In genomic region chr9:107906074-107906473, GRCh38 we compare ENCODE assay signal across 20 cellular contexts.
DNase-seq lines count a peak whose midpoint lies in the region; ATAC-seq and TF ChIP-seq lines count a peak whose summit lies in the region.
"Had no signal": no experiment of that assay in that cellular context is flagged by ENCODE, and none has a peak within 500 bp of the region (broad histone marks: within the 10 kb centered on the region; RNA-seq: fewer than 3 reads in every experiment).

No MANE protein-coding gene starts in this region.

- H3K9me3 Mint-ChIP-seq in MCF 10A (ENCODE audit: unreplicated experiment) = no peaks in the 10 kb centered on the region
- no peaks in the 10 kb centered on the region for H3K9me3 Mint-ChIP-seq in activated B cell treated with CpG ODN at 0.5 μM for 24 hours
- H3K9me3 Mint-ChIP-seq in nephron = peaks cover 6% of the 10 kb centered on the region

- H3K4me1 Mint-ChIP-seq in MCF 10A (ENCODE audit: insufficient read depth, unreplicated experiment) (no peaks in the 10 kb centered on the region), activated B cell treated with CpG ODN at 0.5 μM for 24 hours (peaks cover 25% of the 10 kb centered on the region), nephron (peaks cover 15% of the 10 kb centered on the region)

- H4K20me1 ChIP-seq in mammary epithelial cell (ENCODE audit: insufficient read depth, low read length) = no peaks in the 10 kb centered on the region

- H3K27ac ChIP-seq in mammary epithelial cell (ENCODE audit: insufficient read depth, low read depth, low read length) (no peak overlapping the region), temporal lobe (ENCODE audit: low read depth, low read length) (peak overlapping the region; percentile 1)
- H3K27ac ChIP-seq: Peyer's patch, SJSA1 had no signal

- H3K4me3 Mint-ChIP-seq in MCF 10A (ENCODE audit: unreplicated experiment) (no peak overlapping the region), activated B cell treated with CpG ODN at 0.5 μM for 24 hours (no peak overlapping the region), nephron (no peak overlapping the region)
- H3K4me3 Mint-ChIP-seq: CD8-positive, alpha-beta T cell had no signal

- peak; percentile 49 for ATAC-seq in activated B cell treated with CpG ODN at 0.5 μM for 24 hours (ENCODE audit: low read depth)
- no peak for ATAC-seq in HG03571 (IDR thresholded peaks at IDR 0.05; ENCODE audit: unreplicated experiment)
- no peak for ATAC-seq in GM18858 (IDR thresholded peaks at IDR 0.05; ENCODE audit: unreplicated experiment)
- ATAC-seq: CD8-positive, alpha-beta T cell; HCT116 had no signal

- in situ Hi-C loops in mammary epithelial cell (cut with MboI; ENCODE audit: low sequenced_read_pairs in 2 of 2) = no loop called here

- POLR2A ChIA-PET in MCF 10A (lab: Yijun Ruan, JAX) = no interaction called here
- POLR2A ChIA-PET in activated B cell treated with CpG ODN at 0.5 μM for 24 hours (lab: Charles Lee) = no interaction called here

- H3K9ac ChIP-seq in mammary epithelial cell (ENCODE audit: insufficient read depth, low read length) = no peak overlapping the region

- BruUV-seq in MCF 10A (replicated peaks; lab: Mats Ljungman, UMichigan) = no TSS peak
- BruUV-seq in mammary epithelial cell (replicated peaks; lab: Mats Ljungman, UMichigan) = no TSS peak

- H2AFZ ChIP-seq in mammary epithelial cell (ENCODE audit: low read depth, low read length) = no peak overlapping the region

- no peaks in the 10 kb centered on the region for H3K4me1 ChIP-seq in mammary epithelial cell (ENCODE audit: insufficient read depth, low read length)
- H3K4me1 ChIP-seq: Peyer's patch, SJSA1 had no signal

- H3K27me3 Mint-ChIP-seq in MCF 10A (ENCODE audit: insufficient read depth, unreplicated experiment) (no peaks in the 10 kb centered on the region), activated B cell treated with CpG ODN at 0.5 μM for 24 hours (peaks cover 1% of the 10 kb centered on the region), nephron (ENCODE audit: low read depth) (peaks cover 6% of the 10 kb centered on the region)

- CTCF ChIA-PET in MCF 10A (lab: Yijun Ruan, JAX) (interaction anchor here (0.8 kb wide), 1 partner anchor 1044 kb away, joined by 4 read pairs; no protein-coding TSS in a partner anchor), mammary epithelial cell (lab: Charles Lee; ENCODE audit: low non-redundant PET) (no interaction called here), activated B cell treated with CpG ODN at 0.5 μM for 24 hours (lab: Charles Lee) (interaction anchor here (0.8 kb wide), 1 partner anchor 136 kb away, joined by 3 read pairs; no protein-coding TSS in a partner anchor)

- no peaks in the 10 kb centered on the region for H3K27me3 ChIP-seq in mammary epithelial cell (ENCODE audit: insufficient read depth, low read length)
- H3K27me3 ChIP-seq: Peyer's patch, SJSA1 had no signal

- H3K79me2 ChIP-seq in mammary epithelial cell (ENCODE audit: insufficient read depth, low read length) = no peaks in the 10 kb centered on the region

- 92% methylated on average over 1 of the region's 1 CpG for WGBS in mammary epithelial cell (ENCODE audit: low coverage, missing lambda C conversion rate)

- DNase-seq in MCF 10A (ENCODE audit: unreplicated experiment) (no peak), mammary epithelial cell (no peak), activated B cell treated with CpG ODN at 0.5 μM for 24 hours (no peak), activated gamma-delta T cell treated with Interleukin-2 at 50 U/mL for 16 hours (no peak)
- DNase-seq: 8988T; C1 segment of cervical spinal cord; CD8-positive, alpha-beta T cell; MM.1S; NCI-H1048; NCI-H1436 treated with DMSO at 0.1 percent for 48 hours; NCI-H2029 treated with DMSO at 0.1 percent for 48 hours; NCI-H510A; NCI-H748 treated with DMSO at 0.1 percent for 48 hours; Peyer's patch had no signal

- intact Hi-C loops in MCF 10A (cut with micrococcal nuclease) (no loop called here), mammary epithelial cell (cut with micrococcal nuclease) (no loop called here), activated B cell treated with CpG ODN at 0.5 μM for 24 hours (cut with micrococcal nuclease) (no loop called here)

- H3K4me2 ChIP-seq in mammary epithelial cell (ENCODE audit: insufficient read depth, low read depth, low read length) = no peak overlapping the region

- no peaks in the 10 kb centered on the region for H3K36me3 Mint-ChIP-seq in MCF 10A (ENCODE audit: insufficient read depth, unreplicated experiment)
- H3K36me3 Mint-ChIP-seq in activated B cell treated with CpG ODN at 0.5 μM for 24 hours (ENCODE audit: low read depth) = no peaks in the 10 kb centered on the region
- no peaks in the 10 kb centered on the region for H3K36me3 Mint-ChIP-seq in nephron (ENCODE audit: low read depth)
- H3K36me3 Mint-ChIP-seq: CD8-positive, alpha-beta T cell had no signal

- dilution Hi-C loops in mammary epithelial cell (cut with HindIII; ENCODE audit: low sequenced_read_pairs) = no loop called here

- H3K36me3 ChIP-seq in mammary epithelial cell (ENCODE audit: insufficient read depth, low read length) = no peaks in the 10 kb centered on the region
- H3K36me3 ChIP-seq: Peyer's patch, SJSA1 had no signal

- peak overlapping the region; percentile 63 for H3K27ac Mint-ChIP-seq in MCF 10A (ENCODE audit: low read depth, unreplicated experiment)
- H3K27ac Mint-ChIP-seq in activated B cell treated with CpG ODN at 0.5 μM for 24 hours = peak overlapping the region; percentile 15
- H3K27ac Mint-ChIP-seq in nephron = peak overlapping the region; percentile 23 to 44 (median 33)
- H3K27ac Mint-ChIP-seq: CD8-positive, alpha-beta T cell had no signal

- TF ChIP-seq CTCF in MCF 10A (IDR thresholded peaks at IDR 0.05; ENCODE audit: unreplicated experiment) (no peak), mammary epithelial cell (conservative IDR thresholded peaks at IDR 0.05 in 1 of 2, IDR thresholded peaks at IDR 0.05 in 1 of 2; ENCODE audit: extremely low read depth in 1 of 2, insufficient read depth in 1 of 2, low read depth in 1 of 2, low read length in 2 of 2) (no peak), activated B cell treated with CpG ODN at 0.5 μM for 24 hours (IDR thresholded peaks at IDR 0.05) (no peak), nephron (IDR thresholded peaks at IDR 0.05; ENCODE audit: unreplicated experiment in 3 of 3) (no peak)

- no peaks in the 10 kb centered on the region for H3K9me3 ChIP-seq in mammary epithelial cell (replicated peaks; ENCODE audit: insufficient read depth, low read length)
- H3K9me3 ChIP-seq: Peyer's patch, SJSA1 had no signal

- H3K4me3 ChIP-seq in mammary epithelial cell (replicated peaks in 1 of 3; ENCODE audit: insufficient read depth in 1 of 3, low read depth in 2 of 3, low read length in 3 of 3) = no peak overlapping the region
- H3K4me3 ChIP-seq: Peyer's patch, SJSA1 had no signal
